ENCODE assay signal across 10 cellular contexts in the genomic region with DNA sequence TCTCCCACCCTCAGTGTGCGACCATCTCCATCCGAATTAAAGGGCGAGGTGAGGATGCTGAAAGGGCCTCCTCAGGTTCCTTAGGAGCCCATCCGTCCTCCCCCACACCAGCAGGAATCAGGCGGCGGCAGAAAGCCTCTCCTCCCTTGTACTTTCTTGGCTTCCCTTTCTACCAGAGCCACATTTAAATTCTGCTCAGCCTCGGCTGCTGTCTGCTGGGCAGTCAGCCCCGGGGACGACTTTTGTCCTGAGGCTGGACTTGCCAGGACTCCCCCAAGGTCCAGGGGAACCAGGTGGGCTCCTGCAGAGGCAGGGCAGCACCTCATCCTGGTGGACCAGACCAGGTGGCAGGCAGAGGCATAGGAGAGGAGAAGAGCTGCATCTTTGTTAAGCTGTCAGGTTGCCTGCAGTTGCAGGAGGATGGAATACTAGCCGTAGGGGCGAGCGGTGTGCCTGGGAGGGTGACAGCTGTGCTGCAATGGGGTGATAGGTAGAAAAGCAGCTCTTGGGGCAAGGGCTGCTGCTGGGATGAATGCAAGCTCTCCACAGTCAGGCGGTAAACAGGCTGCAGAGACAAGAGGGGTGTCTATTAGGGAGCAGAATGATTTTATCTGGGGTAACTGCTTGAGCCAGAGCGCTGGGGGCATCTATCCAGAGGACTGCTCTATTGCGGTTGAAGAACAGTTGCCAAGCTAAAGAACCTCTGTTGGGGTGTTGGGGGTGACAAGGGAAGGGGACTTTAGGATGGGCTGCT. TPM values are rescaled to one million over a fixed set of nuclear protein-coding genes. Genes with fewer than 3 reads are reported as not detected.
DNase-seq lines count a peak whose midpoint lies in the region; ATAC-seq and TF ChIP-seq lines count a peak whose summit lies in the region.
"Had no signal": no experiment of that assay in that cellular context is flagged by ENCODE, and none has a peak within 500 bp of the region (broad histone marks: within the 10 kb centered on the region; RNA-seq: fewer than 3 reads in every experiment).

No MANE protein-coding gene starts in this region.

- DNase-seq in C1 segment of cervical spinal cord (lab: John Stamatoyannopoulos, UW) (peak in 11 of 14 donors; percentile 13 to 73 (median 54)), ascending aorta (ENCODE audit: low spot score in 2 of 2) (no peak), right cardiac atrium (peak in 1 of 3 donors; percentile 57), prostate gland (ENCODE audit: low spot score) (no peak), DMS114 treated with DMSO at 0.1 percent for 48 hours (lab: John Stamatoyannopoulos, UW; ENCODE audit: unreplicated experiment) (no peak), MG63 (no peak)
- DNase-seq: activated naive CD4-positive, alpha-beta T cell treated with Interleukin-2 at 50 U/mL for 16 hours had no signal

- H3K27ac ChIP-seq in ascending aorta (peak overlapping the region; percentile 35 to 54), right cardiac atrium (ENCODE audit: low read length) (peak overlapping the region; percentile 22), prostate gland (peak overlapping the region; percentile 52 to 63)

- H3K9me3 ChIP-seq in ascending aorta (no peaks in the 10 kb centered on the region), right cardiac atrium (ENCODE audit: control insufficient read depth, low read length) (no peaks in the 10 kb centered on the region), prostate gland (no peaks in the 10 kb centered on the region), MG63 (no peaks in the 10 kb centered on the region)
- H3K9me3 ChIP-seq: BE2C had no signal

- no peak for TF ChIP-seq CTCF in ascending aorta (IDR thresholded peaks at IDR 0.05)
- no peak for TF ChIP-seq CTCF in prostate gland (IDR thresholded peaks at IDR 0.05)

- H3K4me3 ChIP-seq in ascending aorta: peak overlapping the region in 1 of 2 donors; percentile 14
- H3K4me3 ChIP-seq in right cardiac atrium (ENCODE audit: low read length): no peak overlapping the region
- H3K4me3 ChIP-seq in prostate gland: no peak overlapping the region
- H3K4me3 ChIP-seq in MG63: no peak overlapping the region

- H3K36me3 ChIP-seq in ascending aorta (peaks cover 23 to 29% of the 10 kb centered on the region in 2 donors), prostate gland (no peaks in the 10 kb centered on the region), MG63 (peaks cover 45% of the 10 kb centered on the region)
- H3K36me3 ChIP-seq: BE2C had no signal

- 44% methylated on average over 15 of the region's 15 CpGs for WGBS in right cardiac atrium
- WGBS in prostate gland: 42% methylated on average over 15 of the region's 15 CpGs

- no peaks in the 10 kb centered on the region for H3K27me3 ChIP-seq in ascending aorta
- no peaks in the 10 kb centered on the region for H3K27me3 ChIP-seq in right cardiac atrium (ENCODE audit: control insufficient read depth, insufficient read depth)
- H3K27me3 ChIP-seq in prostate gland (replicated peaks; ENCODE audit: insufficient read depth): no peaks in the 10 kb centered on the region
- no peaks in the 10 kb centered on the region for H3K27me3 ChIP-seq in MG63
- H3K27me3 ChIP-seq: BE2C had no signal

- no peak for TF ChIP-seq POLR2A in prostate gland (IDR thresholded peaks at IDR 0.05)
- no peak for TF ChIP-seq POLR2A in GM18505 (IDR thresholded peaks at IDR 0.05; ENCODE audit: borderline replicate concordance, extremely low read depth, insufficient read depth, insufficient read length)

- intact Hi-C loops in ascending aorta (cut with DNase I): no loop called here
- intact Hi-C loops in right cardiac atrium (cut with DNase I): no loop called here
- intact Hi-C loops in prostate gland (cut with DNase I): no loop called here

- peaks cover 21 to 37% of the 10 kb centered on the region in 2 donors for H3K4me1 ChIP-seq in ascending aorta
- peaks cover 13% of the 10 kb centered on the region for H3K4me1 ChIP-seq in right cardiac atrium (ENCODE audit: control insufficient read depth, insufficient read depth, low read length)
- H3K4me1 ChIP-seq in prostate gland (replicated peaks): peaks cover 10% of the 10 kb centered on the region

- ATAC-seq in right cardiac atrium (peak in 1 of 2 donors; percentile 2), GM18505 (IDR thresholded peaks at IDR 0.05; ENCODE audit: unreplicated experiment) (no peak)
- no peak for ATAC-seq in activated CD4-positive, CD25-positive, alpha-beta regulatory T cell treated with anti-CD3 and anti-CD28 coated beads, Interleukin-2, amount 50 U/mL, for 24 hours

RNA-seq across cellular contexts. Expression of gene WASF2, which starts 46.2 kb away (rescaled TPM):
- total RNA-seq in ascending aorta (70.4 TPM), right cardiac atrium (10 to 100 TPM; 64.4 to 77.9 (median 71.5) TPM), prostate gland (10 to 100 TPM; 42.0 to 63.6 TPM)
- 22.1 TPM for polyA plus RNA-seq in right cardiac atrium
- 13.9 and 15.5 TPM in 2 replicates for total RNA-seq in MG63 (2014; rRNA removed; shearing (Covaris generic); ENCODE audit: low replicate concordance)

Comparison
In these comparisons a context has a peak if more than half of its experiments do, and no peak if none do; other contexts are left out.
1. DNase-seq: peak in C1 segment of cervical spinal cord (11 of 14); none in ascending aorta (0 of 2), prostate gland (single experiment), DMS114 treated with DMSO at 0.1 percent for 48 hours (single experiment) and MG63 (single experiment).
2. Peak in every context shown above with its lines, with median percentiles within 50 percentile points of each other: H3K27ac ChIP-seq.